ENCODE assay signal across 8 cellular contexts in genomic region chr19:18224525-18225354, GRCh38. TPM values are rescaled to one million over a fixed set of nuclear protein-coding genes. Genes with fewer than 3 reads are reported as not detected.
DNase-seq lines count a peak whose midpoint lies in the region; ATAC-seq and TF ChIP-seq lines count a peak whose summit lies in the region.

No MANE protein-coding gene starts in this region.

- H3K27ac ChIP-seq in left lung = peak overlapping the region in 1 of 2 donors; percentile 4

- no peaks in the 10 kb centered on the region for H3K9me3 ChIP-seq in left lung

- H3K4me3 ChIP-seq in AG10803 (ENCODE audit: low read length) = peak overlapping the region; percentile 49
- H3K4me3 ChIP-seq in left lung = peak overlapping the region; percentile 34 to 49

- peak; percentile 92 for ATAC-seq in GM19324 (IDR thresholded peaks at IDR 0.05; ENCODE audit: low FRiP score, unreplicated experiment)
- peak; percentile 90 for ATAC-seq in HG03442 (IDR thresholded peaks at IDR 0.05; ENCODE audit: unreplicated experiment)
- ATAC-seq in left lung = peak; percentile 99

- DNase-seq in AG10803 (ENCODE audit: low read depth) = peak; percentile 98
- DNase-seq in NCI-H526 (lab: John Stamatoyannopoulos, UW) = peak; percentile 89 to 97
- DNase-seq in activated CD4-positive, alpha-beta T cell treated with anti-CD3 and anti-CD28 coated beads, Interleukin-2, amount 50 U/mL, for 4 hours = peak; percentile 64 to 68
- DNase-seq in dermis microvascular lymphatic vessel endothelial cell (ENCODE audit: low read depth in 2 of 2) = peak; percentile 98
- DNase-seq in left lung = peak; percentile 93 to 96
- peak; percentile 96 for DNase-seq in stimulated activated CD4-positive, alpha-beta T cell treated with anti-CD3 and anti-CD28 coated beads, Interleukin-1b, Interleukin-23, amount 100 ng/mL, for 48 hours

- peaks cover 7 to 18% of the 10 kb centered on the region in 2 donors for H3K4me1 ChIP-seq in left lung

- intact Hi-C loops in left lung (cut with DNase I) = no loop called here

- no peaks in the 10 kb centered on the region for H3K36me3 ChIP-seq in left lung

- TF ChIP-seq CTCF in AG10803 (conservative IDR thresholded peaks at IDR 0.05; ENCODE audit: low read length) (no peak), left lung (IDR thresholded peaks at IDR 0.05) (no peak)

- peaks cover 6 to 96% of the 10 kb centered on the region in 2 donors for H3K27me3 ChIP-seq in left lung

RNA-seq across cellular contexts. Expression of gene PDE4C, which starts 1.5 kb away (rescaled TPM):
- under 0.01 and 0.13 TPM in 2 replicates for total RNA-seq in dermis microvascular lymphatic vessel endothelial cell
- total RNA-seq in left lung = 10 to 100 TPM in 1 of 2 donors, 1 to 10 TPM in 1; 3.7 to 11.3 TPM

RNA-seq across cellular contexts. Expression of gene RAB3A, which starts 20.9 kb away (rescaled TPM):
- 0.39 and 0.76 TPM in 2 replicates for total RNA-seq in dermis microvascular lymphatic vessel endothelial cell
- total RNA-seq in left lung = 1 to 10 TPM; 3.1 to 4.4 TPM

RNA-seq across cellular contexts. Expression of gene MPV17L2, which starts 31.7 kb away (rescaled TPM):
- 7.2 and 10.0 TPM in 2 replicates for total RNA-seq in dermis microvascular lymphatic vessel endothelial cell
- 10 to 100 TPM; 10.3 to 14.8 TPM for total RNA-seq in left lung

RNA-seq across cellular contexts. Expression of gene IQCN, which starts 49.5 kb away (rescaled TPM):
- total RNA-seq in dermis microvascular lymphatic vessel endothelial cell (0.13 and 0.25 TPM in 2 replicates), left lung (1 to 10 TPM; 3.0 to 5.8 TPM)

RNA-seq across cellular contexts. Expression of gene IFI30, which starts 51.1 kb away (rescaled TPM):
- total RNA-seq in dermis microvascular lymphatic vessel endothelial cell = 4.5 and 6.1 TPM in 2 replicates
- 100 to 1,000 TPM; 577 to 986 TPM for total RNA-seq in left lung
